Comparison of ENCODE assay signal across 8 cellular contexts in the genomic region with DNA sequence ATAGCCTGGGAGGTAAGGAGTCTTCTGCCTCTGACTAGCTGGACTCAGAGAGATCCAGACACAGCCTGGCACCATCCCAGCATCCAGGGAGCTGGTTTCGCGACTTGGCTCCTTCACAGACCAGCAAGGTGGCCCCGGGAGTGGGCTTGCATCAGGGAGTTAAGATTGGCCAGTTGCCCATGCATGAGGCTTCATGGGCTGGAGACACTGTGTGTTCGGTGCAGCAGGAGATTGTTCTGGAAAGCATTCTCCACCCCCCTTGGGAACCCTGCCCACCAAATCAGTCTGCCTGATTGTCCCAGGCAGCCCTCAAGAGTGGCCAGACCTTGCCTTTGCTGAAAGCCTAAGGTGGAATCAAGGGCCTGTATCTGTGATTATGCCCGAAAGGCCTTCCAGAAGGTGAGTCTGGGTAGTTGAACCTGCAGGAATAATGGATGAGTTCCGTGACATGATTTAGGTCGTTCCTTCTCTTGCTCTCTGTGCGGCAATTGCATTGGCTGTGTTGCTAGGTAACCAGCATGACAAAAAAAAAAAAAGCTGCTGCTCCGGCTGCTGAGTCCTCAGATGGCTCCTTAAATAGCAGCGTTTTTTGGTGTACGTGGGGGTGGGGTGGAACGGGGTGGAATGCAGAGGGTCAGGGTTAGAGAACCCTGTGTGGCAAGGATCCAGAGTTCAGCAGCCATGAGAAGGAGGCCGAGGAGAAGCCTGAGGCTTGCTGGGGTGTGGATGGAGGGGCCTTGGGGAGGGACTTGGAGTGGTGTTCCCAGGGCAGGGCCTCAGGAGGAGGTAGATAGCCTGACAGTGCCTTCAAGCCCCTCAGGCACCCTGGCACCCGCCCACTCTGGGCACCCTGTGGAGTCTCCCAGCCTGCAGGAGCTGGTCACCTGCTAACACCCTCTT.
A peak's percentile ranks its signal among the peaks of the same experiment; 100 is the strongest.
DNase-seq lines count a peak whose midpoint lies in the region; ATAC-seq and TF ChIP-seq lines count a peak whose summit lies in the region.

No MANE protein-coding gene starts in this region.

- no peak for TF ChIP-seq POLR2A in erythroblast (IDR thresholded peaks at IDR 0.05; ENCODE audit: low read length)

- peaks cover 7% of the 10 kb centered on the region for H3K36me3 Mint-ChIP-seq in nephron (ENCODE audit: low read depth)

- H3K27me3 Mint-ChIP-seq in nephron (ENCODE audit: low read depth) = no peaks in the 10 kb centered on the region

- H3K9me3 Mint-ChIP-seq in nephron = no peaks in the 10 kb centered on the region

- TF ChIP-seq CTCF in nephron (IDR thresholded peaks at IDR 0.05; ENCODE audit: unreplicated experiment in 3 of 3) = no peak

- peak overlapping the region in 2 of 3 experiments; percentile 51 to 57 for H3K4me3 Mint-ChIP-seq in nephron

- H3K27ac Mint-ChIP-seq in nephron = peak overlapping the region; percentile 86 to 90 (median 87)

- H3K4me1 Mint-ChIP-seq in nephron = peaks cover 80% of the 10 kb centered on the region

- ATAC-seq in HG03520 (IDR thresholded peaks at IDR 0.05; ENCODE audit: unreplicated experiment) = no peak

- DNase-seq in C1 segment of cervical spinal cord (lab: John Stamatoyannopoulos, UW) (peak in 10 of 14 donors; percentile 25 to 91 (median 54)), NCI-H2196 (lab: John Stamatoyannopoulos, UW; ENCODE audit: unreplicated experiment) (peak; percentile 70), fibroblast of gingiva (ENCODE audit: low read depth) (peak; percentile 34), erythroblast (lab: John Stamatoyannopoulos, UW) (no peak)
- DNase-seq in activated naive CD4-positive, alpha-beta T cell treated with anti-CD3 and anti-CD28 coated beads, Interleukin-2, amount 50 U/mL, for 16 hours = no peak
- DNase-seq in stimulated activated naive CD4-positive, alpha-beta T cell treated with Interleukin-2 at 50 U/mL for 16 hours (lab: John Stamatoyannopoulos, UW) = no peak

Comparison
In these comparisons a context has a peak if more than half of its experiments do, and no peak if none do; other contexts are left out.
1. DNase-seq: peak in C1 segment of cervical spinal cord (10 of 14), NCI-H2196 (single experiment) and fibroblast of gingiva (single experiment); none in activated naive CD4-positive, alpha-beta T cell treated with anti-CD3 and anti-CD28 coated beads, Interleukin-2, amount 50 U/mL, for 16 hours (single experiment), erythroblast (0 of 2) and stimulated activated naive CD4-positive, alpha-beta T cell treated with Interleukin-2 at 50 U/mL for 16 hours (single experiment).